Comparison of ENCODE assay signal across 7 cellular contexts in genomic region chr19:8210660-8211101, GRCh38. TPM values are rescaled to one million over a fixed set of nuclear protein-coding genes. Genes with fewer than 3 reads are reported as not detected.
DNase-seq lines count a peak whose midpoint lies in the region; ATAC-seq, FAIRE-seq and TF ChIP-seq lines count a peak whose summit lies in the region.

No MANE protein-coding gene starts in this region.

- H3K9ac ChIP-seq in endodermal cell (ENCODE audit: extremely low read depth, low read length, poor library complexity, severe bottlenecking): peak overlapping the region; percentile 65
- H3K9ac ChIP-seq in parathyroid adenoma: no peak overlapping the region

- H3K9me3 ChIP-seq in endodermal cell (ENCODE audit: control insufficient read depth, low read length) (no peaks in the 10 kb centered on the region), parathyroid adenoma (ENCODE audit: control insufficient read depth, low read length) (no peaks in the 10 kb centered on the region), small intestine (ENCODE audit: control insufficient read depth, low read depth) (no peaks in the 10 kb centered on the region)

- no peak for DNase-seq in GM12864 (ENCODE audit: low read depth)
- DNase-seq in NCI-H510A treated with DMSO at 0.1 percent for 48 hours (lab: John Stamatoyannopoulos, UW): peak; percentile 60
- no peak for DNase-seq in endodermal cell
- no peak for DNase-seq in small intestine
- no peak for DNase-seq in stimulated activated CD4-positive, alpha-beta T cell treated with anti-CD3 and anti-CD28 coated beads, Interleukin-1b, Interleukin-23, amount 100 ng/mL, for 48 hours

- H3K79me2 ChIP-seq in parathyroid adenoma: peaks cover 6% of the 10 kb centered on the region

- peaks cover 17% of the 10 kb centered on the region for H3K4me1 Mint-ChIP-seq in endodermal cell

- 82 to 90% methylated on average over 4 to 10 of the region's 10 CpGs for WGBS in endodermal cell (ENCODE audit: insufficient coverage in 1 of 2, insufficient read length in 1 of 2), 2 experiments
- WGBS in small intestine, 3 donors: 53 to 65% (median 63%) methylated on average over 10 of the region's 10 CpGs

- no peak for ATAC-seq in GM18498 (IDR thresholded peaks at IDR 0.05; ENCODE audit: unreplicated experiment)

- H3K27me3 ChIP-seq in endodermal cell (ENCODE audit: control insufficient read depth, insufficient read depth, low read length, poor library complexity, severe bottlenecking): no peaks in the 10 kb centered on the region
- no peaks in the 10 kb centered on the region for H3K27me3 ChIP-seq in parathyroid adenoma (ENCODE audit: control insufficient read depth, insufficient read depth, low read length)
- no peaks in the 10 kb centered on the region for H3K27me3 ChIP-seq in small intestine (ENCODE audit: control insufficient read depth in 2 of 2, insufficient read depth in 2 of 2, low read length in 2 of 2)

- H3K27ac Mint-ChIP-seq in endodermal cell: peak overlapping the region; percentile 84

- H3K4me3 Mint-ChIP-seq in endodermal cell: peak overlapping the region; percentile 85

- no peak overlapping the region for H3K27ac ChIP-seq in endodermal cell (ENCODE audit: low read depth, low read length)
- H3K27ac ChIP-seq in parathyroid adenoma: no peak overlapping the region
- no peak overlapping the region for H3K27ac ChIP-seq in small intestine (ENCODE audit: low read depth in 1 of 2, low read length in 1 of 2)

- H3K36me3 ChIP-seq in endodermal cell (ENCODE audit: control insufficient read depth, insufficient read depth, low read length) (peaks cover 35% of the 10 kb centered on the region), parathyroid adenoma (ENCODE audit: control insufficient read depth, insufficient read depth, low read length) (no peaks in the 10 kb centered on the region), small intestine (ENCODE audit: control insufficient read depth in 2 of 2, insufficient read depth in 2 of 2, low read length in 2 of 2) (no peaks in the 10 kb centered on the region)

- no peaks in the 10 kb centered on the region for H3K9me3 Mint-ChIP-seq in endodermal cell

- H3K4me1 ChIP-seq in endodermal cell (ENCODE audit: control insufficient read depth, insufficient read depth, low read length): no peaks in the 10 kb centered on the region
- H3K4me1 ChIP-seq in parathyroid adenoma: peaks cover 11% of the 10 kb centered on the region
- peaks cover 0 to 3% of the 10 kb centered on the region in 2 donors for H3K4me1 ChIP-seq in small intestine (ENCODE audit: control insufficient read depth in 2 of 2, insufficient read depth in 1 of 2, low read depth in 1 of 2, low read length in 1 of 2)

- H3K4me2 ChIP-seq in parathyroid adenoma (ENCODE audit: low read length): peak overlapping the region; percentile 95

- no peak for FAIRE-seq in small intestine (lab: Jason Lieb, UNC)

- H3K27me3 Mint-ChIP-seq in endodermal cell (ENCODE audit: insufficient read depth): no peaks in the 10 kb centered on the region

- peaks cover 28% of the 10 kb centered on the region for H3K36me3 Mint-ChIP-seq in endodermal cell (ENCODE audit: low read depth)

- TF ChIP-seq CTCF in GM12864 (IDR thresholded peaks at IDR 0.05; ENCODE audit: low read depth, low read length, missing control alignments) (no peak), endodermal cell (conservative IDR thresholded peaks at IDR 0.05) (no peak), parathyroid adenoma (IDR thresholded peaks at IDR 0.05) (no peak)

- H3K4me3 ChIP-seq in GM12864 (ENCODE audit: low read depth, low read length): peak overlapping the region; percentile 77
- H3K4me3 ChIP-seq in endodermal cell (ENCODE audit: low read length): peak overlapping the region; percentile 94
- H3K4me3 ChIP-seq in parathyroid adenoma (ENCODE audit: low read depth, low read length): peak overlapping the region; percentile 85
- no peak overlapping the region for H3K4me3 ChIP-seq in small intestine (ENCODE audit: low read depth in 1 of 2, low read length in 2 of 2)

- H2AFZ ChIP-seq in parathyroid adenoma: no peak overlapping the region

RNA-seq across cellular contexts. Expression of gene CERS4, which starts 1.5 kb away (rescaled TPM):
- 100 to 1,000 TPM in 1 of 2 donors, 10 to 100 TPM in 1; 76.9 to 105 TPM for total RNA-seq in endodermal cell
- polyA plus RNA-seq in endodermal cell (2013, experiment 1 of 2): 52.1 TPM
- polyA plus RNA-seq in endodermal cell (2013, experiment 2 of 2): 56.6 TPM
- 10 to 100 TPM in 1 of 3 donors, 1 to 10 TPM in 1, under 1 TPM in 1; 0.89 to 12.1 (median 7.0) TPM for polyA plus RNA-seq in small intestine

Comparison
In these comparisons a context has a peak if more than half of its experiments do, and no peak if none do; other contexts are left out.
1. H3K4me3 ChIP-seq: peak in GM12864 (single experiment), endodermal cell (single experiment) and parathyroid adenoma (single experiment); none in small intestine (0 of 2).